8 cellular contexts compared by ENCODE assay signal in the genomic region with DNA sequence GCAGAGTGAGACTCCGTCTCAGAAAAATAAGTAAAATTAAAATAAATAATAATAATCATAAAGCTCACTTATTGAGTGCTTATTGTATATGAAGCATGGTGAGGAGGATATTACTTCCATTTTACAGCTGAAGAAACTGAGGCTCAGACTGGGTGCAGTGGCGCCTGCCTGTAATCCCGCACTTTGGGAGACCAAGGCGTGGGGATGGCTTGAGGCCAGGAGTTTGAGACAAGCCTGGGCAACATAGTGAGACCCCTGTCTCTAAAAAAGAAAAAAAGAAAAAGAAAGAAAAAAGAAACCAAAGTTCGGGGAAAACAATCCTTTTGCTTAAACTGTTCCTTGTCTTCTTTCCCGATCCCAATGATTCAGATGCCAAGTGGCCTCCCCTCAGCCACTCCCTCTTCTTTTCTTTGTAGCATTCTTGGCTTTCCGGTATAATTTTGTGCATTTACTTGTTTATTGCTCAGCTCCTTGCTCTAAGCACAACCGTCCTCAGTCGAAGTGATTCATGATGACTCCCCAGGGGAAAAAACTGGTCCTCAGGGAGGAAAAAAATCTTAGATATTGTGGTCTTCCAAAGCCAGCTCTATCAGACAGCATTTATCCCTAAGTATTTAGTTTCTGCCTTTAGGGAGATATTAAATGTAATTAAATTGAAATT. TPM values are rescaled to one million over a fixed set of nuclear protein-coding genes. Genes with fewer than 3 reads are reported as not detected.
DNase-seq lines count a peak whose midpoint lies in the region; ATAC-seq, FAIRE-seq and TF ChIP-seq lines count a peak whose summit lies in the region.

No MANE protein-coding gene starts in this region.

- BruUV-seq in endothelial cell of umbilical vein (replicated peaks; lab: Mats Ljungman, UMichigan) = no TSS peak

- no peak overlapping the region for H2BK120ac ChIP-seq in trophoblast cell (ENCODE audit: insufficient read depth, low read length, poor library complexity)

- peaks cover 6% of the 10 kb centered on the region for H3K79me1 ChIP-seq in trophoblast cell (ENCODE audit: low read length)

- H3K9me1 ChIP-seq in endothelial cell of umbilical vein (replicated peaks; ENCODE audit: control insufficient read depth, extremely low read depth, insufficient read depth, low read length) = no peaks in the 10 kb centered on the region

- no CpG with 5 or more reads among the region's 9 CpGs for WGBS in trophoblast cell (ENCODE audit: extremely low coverage, insufficient coverage, insufficient read length)

- FAIRE-seq in endothelial cell of umbilical vein (lab: Jason Lieb, UNC) (peak; percentile 77), urothelium cell line (lab: Jason Lieb, UNC) (no peak)

- H3K4me1 ChIP-seq in BLaER1 = peaks cover 93% of the 10 kb centered on the region
- peaks cover 0 to 10% (median 6%) of the 10 kb centered on the region in 4 donors for H3K4me1 ChIP-seq in Peyer's patch
- H3K4me1 ChIP-seq in endothelial cell of umbilical vein (ENCODE audit: control insufficient read depth, extremely low read depth, insufficient read depth, low read length) = peaks cover 11% of the 10 kb centered on the region
- H3K4me1 ChIP-seq in trophoblast cell (ENCODE audit: control insufficient read depth in 1 of 2, insufficient read depth in 2 of 2, low read length in 2 of 2) = peaks cover 5 to 6% of the 10 kb centered on the region in 2 experiments
- H3K4me1 ChIP-seq in upper lobe of right lung = no peaks in the 10 kb centered on the region

- no peak overlapping the region for H2BK5ac ChIP-seq in trophoblast cell (ENCODE audit: low read depth, low read length, poor library complexity)

- TF ChIP-seq POLR2A in Peyer's patch (IDR thresholded peaks at IDR 0.05) = no peak
- TF ChIP-seq POLR2A in endothelial cell of umbilical vein (IDR thresholded peaks at IDR 0.05; ENCODE audit: low read depth, low read length) = no peak

- H3K23ac ChIP-seq in trophoblast cell (ENCODE audit: low read length) = no peak overlapping the region

- H4K20me1 ChIP-seq in BLaER1 (peaks cover 38% of the 10 kb centered on the region), endothelial cell of umbilical vein (replicated peaks; ENCODE audit: control insufficient read depth, extremely low read depth, insufficient read depth, low read length) (no peaks in the 10 kb centered on the region)

- no peak for ATAC-seq in upper lobe of right lung

- POLR2A ChIA-PET in endothelial cell of umbilical vein (lab: Charles Lee) = no interaction called here

- H2AFZ ChIP-seq in endothelial cell of umbilical vein (ENCODE audit: low read depth, low read length) (no peak overlapping the region), trophoblast cell (ENCODE audit: insufficient read depth, low read length, poor library complexity) (no peak overlapping the region)

- intact Hi-C loops in endothelial cell of umbilical vein (cut with micrococcal nuclease) = loop anchor here (2.0 to 5.0 kb wide), 2 partner anchors 130 to 262 kb away; a partner anchor contains a TSS
- intact Hi-C loops in upper lobe of right lung (cut with DNase I) = no loop called here

- H3K79me2 ChIP-seq in endothelial cell of umbilical vein (ENCODE audit: control insufficient read depth, insufficient read depth, low read length) (peaks cover 18% of the 10 kb centered on the region), trophoblast cell (ENCODE audit: control insufficient read depth, insufficient read depth, low read length, poor library complexity) (peaks cover 8% of the 10 kb centered on the region)

- dilution Hi-C loops in endothelial cell of umbilical vein (cut with MboI; ENCODE audit: extremely low pct_ligation_motif_present, low sequenced_read_pairs) = no loop called here

- H3K27ac ChIP-seq in BLaER1 (peak overlapping the region; percentile 94), Peyer's patch (peak overlapping the region; percentile 46 to 75 (median 54)), endothelial cell of umbilical vein (ENCODE audit: insufficient read depth, low read depth, low read length) (no peak overlapping the region), trophoblast cell (ENCODE audit: low read depth, low read length) (no peak overlapping the region), caudate nucleus (ENCODE audit: low read depth, low read length) (no peak overlapping the region), upper lobe of right lung (no peak overlapping the region)

- no peak overlapping the region for H4K8ac ChIP-seq in trophoblast cell (ENCODE audit: low read depth, low read length)

- H3K4me2 ChIP-seq in BLaER1 (peak overlapping the region; percentile 84), endothelial cell of umbilical vein (ENCODE audit: insufficient read depth, low read length) (peak overlapping the region; percentile 37), trophoblast cell (ENCODE audit: low read length) (no peak overlapping the region)

- H3K9me3 ChIP-seq in BLaER1 (no peaks in the 10 kb centered on the region), Peyer's patch (no peaks in the 10 kb centered on the region), endothelial cell of umbilical vein (replicated peaks; ENCODE audit: control insufficient read depth, insufficient read depth, low read length) (no peaks in the 10 kb centered on the region), trophoblast cell (ENCODE audit: insufficient read depth, low read depth, low read length) (peaks cover 4% of the 10 kb centered on the region), upper lobe of right lung (no peaks in the 10 kb centered on the region)

- no peak overlapping the region for H4K12ac ChIP-seq in trophoblast cell (ENCODE audit: low read depth, low read length)

- TF ChIP-seq CTCF in Peyer's patch (IDR thresholded peaks at IDR 0.05) (no peak), endothelial cell of umbilical vein (IDR thresholded peaks at IDR 0.05; ENCODE audit: extremely low read depth in 1 of 2, insufficient read depth in 1 of 2, low read depth in 1 of 2, low read length in 2 of 2) (no peak), upper lobe of right lung (IDR thresholded peaks at IDR 0.05) (no peak)

- H4K91ac ChIP-seq in trophoblast cell (ENCODE audit: low read depth, low read length) = no peak overlapping the region

- CTCF ChIA-PET in endothelial cell of umbilical vein (lab: Charles Lee) = interaction anchor here (0.5 to 1.4 kb wide), 5 partner anchors 13 to 199 kb away, joined by 3 to 8 read pairs (median 5); a partner anchor contains a TSS

- H3K36me3 ChIP-seq in BLaER1 = peaks cover 55% of the 10 kb centered on the region
- peaks cover 0 to 21% (median 0%) of the 10 kb centered on the region in 3 donors for H3K36me3 ChIP-seq in Peyer's patch
- H3K36me3 ChIP-seq in endothelial cell of umbilical vein (ENCODE audit: control insufficient read depth in 2 of 2, extremely low read depth in 1 of 2, insufficient read depth in 2 of 2, low read length in 2 of 2) = peaks cover 0 to 21% of the 10 kb centered on the region in 2 experiments
- H3K36me3 ChIP-seq in trophoblast cell (ENCODE audit: control insufficient read depth in 1 of 2, insufficient read depth in 2 of 2, low read length in 2 of 2) = peaks cover 31 to 44% of the 10 kb centered on the region in 2 experiments
- H3K36me3 ChIP-seq in upper lobe of right lung = peaks cover 30% of the 10 kb centered on the region

- H3K4ac ChIP-seq in trophoblast cell (ENCODE audit: low read depth, low read length) = no peak overlapping the region

- no peak overlapping the region for H2BK12ac ChIP-seq in trophoblast cell (ENCODE audit: low read length)

- H3K14ac ChIP-seq in trophoblast cell (ENCODE audit: low read length) = no peak overlapping the region

- DNase-seq in Peyer's patch (no peak), endothelial cell of umbilical vein (ENCODE audit: low read depth, low spot score) (peak; percentile 40), trophoblast cell (peak; percentile 28 to 57), UCSD-AML1 (lab: John Stamatoyannopoulos, UW; ENCODE audit: unreplicated experiment) (no peak), urothelium cell line (ENCODE audit: low spot score) (no peak), caudate nucleus (lab: John Stamatoyannopoulos, UW) (no peak), upper lobe of right lung (no peak)

- H3K27me3 ChIP-seq in BLaER1 (no peaks in the 10 kb centered on the region), Peyer's patch (no peaks in the 10 kb centered on the region), endothelial cell of umbilical vein (ENCODE audit: control insufficient read depth in 2 of 2, insufficient read depth in 2 of 2, low read length in 2 of 2) (no peaks in the 10 kb centered on the region), trophoblast cell (ENCODE audit: insufficient read depth, low read length) (no peaks in the 10 kb centered on the region), upper lobe of right lung (no peaks in the 10 kb centered on the region)

- H3K4me3 ChIP-seq in BLaER1 (no peak overlapping the region), Peyer's patch (no peak overlapping the region), endothelial cell of umbilical vein (replicated peaks in 1 of 3; ENCODE audit: insufficient read depth in 1 of 3, low read depth in 1 of 3, low read length in 3 of 3) (no peak overlapping the region), trophoblast cell (ENCODE audit: low read depth, low read length) (no peak overlapping the region), upper lobe of right lung (no peak overlapping the region)

- H2AK5ac ChIP-seq in trophoblast cell (ENCODE audit: low read length) = no peak overlapping the region

- peak overlapping the region; percentile 42; the same call in 1 of the 2 replicates for H3K9ac ChIP-seq in BLaER1
- no peak overlapping the region for H3K9ac ChIP-seq in endothelial cell of umbilical vein (replicated peaks; ENCODE audit: extremely low read depth, insufficient read depth, low read length)
- no peak overlapping the region for H3K9ac ChIP-seq in trophoblast cell (ENCODE audit: low read length)

- H3K18ac ChIP-seq in trophoblast cell (ENCODE audit: low read length) = no peak overlapping the region

RNA-seq across cellular contexts. Expression of a gene that starts 1.0 kb away (rescaled TPM):
- total RNA-seq in Peyer's patch (100 to 1,000 TPM; 111 to 220 (median 181) TPM), endothelial cell of umbilical vein (213 and 217 TPM in 2 replicates), upper lobe of right lung (175 TPM)
- polyA plus RNA-seq in endothelial cell of umbilical vein = 253 and 294 TPM in 2 replicates
- polyA plus RNA-seq in endothelial cell of umbilical vein (2011; cell fraction: cytosol; rRNA removed) = 211 and 218 TPM in 2 replicates
- polyA plus RNA-seq in endothelial cell of umbilical vein (2011; cell fraction: nucleus; rRNA removed) = 484 and 500 TPM in 2 replicates
- 179 and 217 TPM in 2 replicates for polyA plus RNA-seq in endothelial cell of umbilical vein (2012)
- polyA minus RNA-seq in endothelial cell of umbilical vein = 67.6 and 74.9 TPM in 2 replicates
- polyA minus RNA-seq in endothelial cell of umbilical vein (2011; cell fraction: cytosol; rRNA and poly(A)+ RNA removed) = 87.3 TPM
- polyA minus RNA-seq in endothelial cell of umbilical vein (2011; cell fraction: nucleus; rRNA and poly(A)+ RNA removed) = 57.2 and 87.4 TPM in 2 replicates
- polyA plus RNA-seq in trophoblast cell (2013) = 186 and 187 TPM in 2 replicates

RNA-seq across cellular contexts. Expression of a gene that starts 9.2 kb away (rescaled TPM):
- total RNA-seq in Peyer's patch (10 to 100 TPM in 2 of 4 donors, 1 to 10 TPM in 2; 7.0 to 21.5 (median 11.6) TPM), endothelial cell of umbilical vein (10.7 and 14.6 TPM in 2 replicates), upper lobe of right lung (13.5 TPM)
- 3.6 and 5.4 TPM in 2 replicates for polyA plus RNA-seq in endothelial cell of umbilical vein
- polyA plus RNA-seq in endothelial cell of umbilical vein (2011; cell fraction: cytosol; rRNA removed) = 1.5 and 2.9 TPM in 2 replicates
- 14.2 and 14.5 TPM in 2 replicates for polyA plus RNA-seq in endothelial cell of umbilical vein (2011; cell fraction: nucleus; rRNA removed)
- polyA plus RNA-seq in endothelial cell of umbilical vein (2012) = 2.6 and 5.6 TPM in 2 replicates
- 4.0 and 5.1 TPM in 2 replicates for polyA minus RNA-seq in endothelial cell of umbilical vein
- polyA minus RNA-seq in endothelial cell of umbilical vein (2011; cell fraction: cytosol; rRNA and poly(A)+ RNA removed) = 21.9 TPM
- 5.0 and 13.9 TPM in 2 replicates for polyA minus RNA-seq in endothelial cell of umbilical vein (2011; cell fraction: nucleus; rRNA and poly(A)+ RNA removed)
- polyA plus RNA-seq in trophoblast cell (2013) = 4.1 and 4.5 TPM in 2 replicates

RNA-seq across cellular contexts. Expression of a gene that starts 14.5 kb away (rescaled TPM):
- total RNA-seq in Peyer's patch (100 to 1,000 TPM in 1 of 4 donors, 10 to 100 TPM in 3; 11.7 to 147 (median 24.7) TPM), endothelial cell of umbilical vein (50.4 and 51.6 TPM in 2 replicates), upper lobe of right lung (35.2 TPM)
- polyA plus RNA-seq in endothelial cell of umbilical vein = 27.6 and 30.1 TPM in 2 replicates
- 21.2 and 23.0 TPM in 2 replicates for polyA plus RNA-seq in endothelial cell of umbilical vein (2011; cell fraction: cytosol; rRNA removed)
- polyA plus RNA-seq in endothelial cell of umbilical vein (2011; cell fraction: nucleus; rRNA removed) = 51.0 and 57.7 TPM in 2 replicates
- polyA plus RNA-seq in endothelial cell of umbilical vein (2012) = 22.0 and 31.9 TPM in 2 replicates
- 42.2 and 48.6 TPM in 2 replicates for polyA minus RNA-seq in endothelial cell of umbilical vein
- polyA minus RNA-seq in endothelial cell of umbilical vein (2011; cell fraction: cytosol; rRNA and poly(A)+ RNA removed) = 66.6 TPM
- 28.7 and 43.4 TPM in 2 replicates for polyA minus RNA-seq in endothelial cell of umbilical vein (2011; cell fraction: nucleus; rRNA and poly(A)+ RNA removed)
- 31.7 and 31.9 TPM in 2 replicates for polyA plus RNA-seq in trophoblast cell (2013)

RNA-seq across cellular contexts. Expression of a gene that starts 18.2 kb away (rescaled TPM):
- total RNA-seq in Peyer's patch (10 to 100 TPM in 1 of 4 donors, 1 to 10 TPM in 3; 1.1 to 19.0 (median 2.5) TPM), endothelial cell of umbilical vein (not detected in 2 replicates), upper lobe of right lung (0.23 TPM)
- polyA plus RNA-seq in endothelial cell of umbilical vein = 0.15 and 0.32 TPM in 2 replicates
- 0.08 and 0.10 TPM in 2 replicates for polyA plus RNA-seq in endothelial cell of umbilical vein (2011; cell fraction: cytosol; rRNA removed)
- 0.34 TPM in 1 of 2 replicates, not detected in the other for polyA plus RNA-seq in endothelial cell of umbilical vein (2011; cell fraction: nucleus; rRNA removed)
- polyA plus RNA-seq in endothelial cell of umbilical vein (2012) = not detected in 2 replicates
- not detected in 2 replicates for polyA minus RNA-seq in endothelial cell of umbilical vein
- polyA minus RNA-seq in endothelial cell of umbilical vein (2011; cell fraction: cytosol; rRNA and poly(A)+ RNA removed) = not detected
- not detected in 2 replicates for polyA minus RNA-seq in endothelial cell of umbilical vein (2011; cell fraction: nucleus; rRNA and poly(A)+ RNA removed)
- 0.04 TPM in 1 of 2 replicates, not detected in the other for polyA plus RNA-seq in trophoblast cell (2013)

RNA-seq across cellular contexts. Expression of a gene that starts 34.6 kb away (rescaled TPM):
- 100 to 1,000 TPM in 1 of 4 donors, 10 to 100 TPM in 3; 39.9 to 125 (median 62.7) TPM for total RNA-seq in Peyer's patch
- 23.6 and 34.4 TPM in 2 replicates for total RNA-seq in endothelial cell of umbilical vein
- 36.9 and 40.0 TPM in 2 replicates for polyA plus RNA-seq in endothelial cell of umbilical vein
- polyA plus RNA-seq in endothelial cell of umbilical vein (2011; cell fraction: cytosol; rRNA removed) = 18.6 and 27.1 TPM in 2 replicates
- 86.2 and 88.9 TPM in 2 replicates for polyA plus RNA-seq in endothelial cell of umbilical vein (2011; cell fraction: nucleus; rRNA removed)
- polyA plus RNA-seq in endothelial cell of umbilical vein (2012) = 18.2 and 24.4 TPM in 2 replicates
- polyA minus RNA-seq in endothelial cell of umbilical vein = 13.6 and 17.4 TPM in 2 replicates
- polyA minus RNA-seq in endothelial cell of umbilical vein (2011; cell fraction: cytosol; rRNA and poly(A)+ RNA removed) = 14.0 TPM
- 9.6 and 12.3 TPM in 2 replicates for polyA minus RNA-seq in endothelial cell of umbilical vein (2011; cell fraction: nucleus; rRNA and poly(A)+ RNA removed)
- polyA plus RNA-seq in trophoblast cell (2013) = 1.2 and 1.3 TPM in 2 replicates
- total RNA-seq in upper lobe of right lung = 52.0 TPM

Comparison
In these comparisons a context has a peak if more than half of its experiments do, and no peak if none do; other contexts are left out.
1. H3K27ac ChIP-seq: peak in BLaER1 (single experiment) and Peyer's patch (4 of 4); none in endothelial cell of umbilical vein (single experiment), trophoblast cell (single experiment), caudate nucleus (single experiment) and upper lobe of right lung (single experiment).
2. DNase-seq: peak in endothelial cell of umbilical vein (single experiment) and trophoblast cell (2 of 2); none in Peyer's patch (0 of 3), UCSD-AML1 (single experiment), urothelium cell line (single experiment), caudate nucleus (0 of 61) and upper lobe of right lung (single experiment).